1 cellular context compared by ENCODE assay signal in the genomic region with DNA sequence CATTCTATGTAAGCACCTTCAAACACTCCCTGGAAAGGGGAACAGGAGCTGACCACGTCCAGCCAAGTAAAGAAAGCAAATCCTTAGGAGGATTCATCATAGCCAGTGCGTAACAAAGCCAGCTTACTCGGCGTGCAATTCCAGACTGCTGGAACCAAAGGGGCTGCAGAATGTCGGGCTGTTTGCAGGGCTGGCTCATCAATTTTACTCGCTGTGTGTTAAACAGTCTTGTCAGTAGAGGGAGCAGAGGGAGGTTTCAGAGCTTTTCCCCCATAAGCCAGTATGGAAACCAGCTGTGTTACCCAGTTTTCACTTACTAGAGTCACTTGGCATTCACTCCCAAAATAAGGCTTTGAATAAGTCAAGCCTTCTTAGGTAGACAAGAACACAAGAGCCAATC.
TF ChIP-seq lines count a peak whose summit lies in the region.

No MANE protein-coding gene starts in this region.

TF ChIP-seq in SK-N-SH, 30 proteins besides CTCF, POLR2A, EP300 and RAD21 (continued from another document):
- TF ChIP-seq USF1 (IDR thresholded peaks at IDR 0.05; ENCODE audit: borderline replicate concordance, low read depth) (no peak), SIN3A (IDR thresholded peaks at IDR 0.05; ENCODE audit: borderline replicate concordance, low read depth, low read length) (no peak), FOXJ3 (CRISPR knock-in tag; IDR thresholded peaks at IDR 0.05) (no peak), EZH2phosphoT487 (IDR thresholded peaks at IDR 0.05; ENCODE audit: borderline replicate concordance, low read depth) (no peak), PBX3 (IDR thresholded peaks at IDR 0.05) (no peak), ELF1 (IDR thresholded peaks at IDR 0.05) (no peak), JUND (IDR thresholded peaks at IDR 0.05) (no peak), SMC3 (IDR thresholded peaks at IDR 0.05; ENCODE audit: low read depth, low read length) (peak; percentile 86)
- TF ChIP-seq, protein P1, sequence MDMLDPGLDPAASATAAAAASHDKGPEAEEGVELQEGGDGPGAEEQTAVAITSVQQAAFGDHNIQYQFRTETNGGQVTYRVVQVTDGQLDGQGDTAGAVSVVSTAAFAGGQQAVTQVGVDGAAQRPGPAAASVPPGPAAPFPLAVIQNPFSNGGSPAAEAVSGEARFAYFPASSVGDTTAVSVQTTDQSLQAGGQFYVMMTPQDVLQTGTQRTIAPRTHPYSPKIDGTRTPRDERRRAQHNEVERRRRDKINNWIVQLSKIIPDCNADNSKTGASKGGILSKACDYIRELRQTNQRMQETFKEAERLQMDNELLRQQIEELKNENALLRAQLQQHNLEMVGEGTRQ (IDR thresholded peaks at IDR 0.05; ENCODE audit: borderline replicate concordance, low read depth, low read length): no peak
- TF ChIP-seq, protein P2, sequence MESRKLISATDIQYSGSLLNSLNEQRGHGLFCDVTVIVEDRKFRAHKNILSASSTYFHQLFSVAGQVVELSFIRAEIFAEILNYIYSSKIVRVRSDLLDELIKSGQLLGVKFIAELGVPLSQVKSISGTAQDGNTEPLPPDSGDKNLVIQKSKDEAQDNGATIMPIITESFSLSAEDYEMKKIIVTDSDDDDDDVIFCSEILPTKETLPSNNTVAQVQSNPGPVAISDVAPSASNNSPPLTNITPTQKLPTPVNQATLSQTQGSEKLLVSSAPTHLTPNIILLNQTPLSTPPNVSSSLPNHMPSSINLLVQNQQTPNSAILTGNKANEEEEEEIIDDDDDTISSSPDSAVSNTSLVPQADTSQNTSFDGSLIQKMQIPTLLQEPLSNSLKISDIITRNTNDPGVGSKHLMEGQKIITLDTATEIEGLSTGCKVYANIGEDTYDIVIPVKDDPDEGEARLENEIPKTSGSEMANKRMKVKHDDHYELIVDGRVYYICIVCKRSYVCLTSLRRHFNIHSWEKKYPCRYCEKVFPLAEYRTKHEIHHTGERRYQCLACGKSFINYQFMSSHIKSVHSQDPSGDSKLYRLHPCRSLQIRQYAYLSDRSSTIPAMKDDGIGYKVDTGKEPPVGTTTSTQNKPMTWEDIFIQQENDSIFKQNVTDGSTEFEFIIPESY (IDR thresholded peaks at IDR 0.05; ENCODE audit: borderline replicate concordance, low read depth): no peak
